Comparison of ENCODE assay signal across 8 cellular contexts in the genomic region with DNA sequence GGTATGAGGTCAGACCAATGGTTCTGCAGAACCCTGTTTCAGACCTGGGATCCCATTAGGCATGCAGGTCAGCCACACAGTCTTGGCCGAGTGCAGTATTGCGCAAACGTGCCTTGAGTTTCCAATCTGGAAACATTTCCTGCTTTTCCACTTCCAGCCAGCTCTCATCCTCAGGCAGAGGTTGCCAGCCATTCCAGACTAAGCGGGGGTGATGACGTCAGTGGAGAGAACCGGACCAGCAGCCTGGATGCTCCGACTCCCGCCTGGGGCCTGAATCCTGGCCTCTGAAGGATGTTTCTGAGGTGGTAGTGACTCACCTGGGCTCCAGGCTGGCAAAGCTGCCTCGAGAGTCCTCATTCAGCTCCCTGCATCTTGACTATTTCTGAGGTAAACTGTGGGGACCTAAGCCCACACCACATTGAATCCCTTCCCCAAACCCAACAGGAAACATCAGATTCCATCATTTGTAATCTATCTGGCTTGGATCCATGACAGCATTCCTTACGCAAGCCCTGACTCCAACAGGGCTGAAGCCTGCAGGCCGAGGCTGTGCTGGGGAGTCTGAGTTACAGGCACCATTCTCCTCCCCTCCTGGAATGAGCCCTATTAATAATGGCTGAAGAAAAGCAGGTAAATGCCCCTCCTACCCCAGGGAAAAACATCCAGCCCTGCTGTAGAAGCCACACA.
DNase-seq lines count a peak whose midpoint lies in the region; ATAC-seq and TF ChIP-seq lines count a peak whose summit lies in the region.

No MANE protein-coding gene starts in this region.

- DNase-seq in cerebellum (ENCODE audit: low spot score) (peak; percentile 42), upper lobe of left lung (peak in 1 of 2 donors; percentile 96)
- DNase-seq in effector memory CD4-positive, alpha-beta T cell, result no peak
- DNase-seq in activated effector memory CD4-positive, alpha-beta T cell treated with Interleukin-2 at 50 U/mL for 16 hours, result no peak
- DNase-seq in activated CD4-positive, alpha-beta T cell treated with anti-CD3 and anti-CD28 coated beads for 36 hours, result no peak

- H3K4me3 ChIP-seq in liver (ENCODE audit: low read depth in 1 of 3, low read length in 3 of 3) (no peak overlapping the region), upper lobe of left lung (no peak overlapping the region)
- no peak overlapping the region for H3K4me3 ChIP-seq in effector memory CD4-positive, alpha-beta T cell (ENCODE audit: insufficient read depth, low read depth, low read length, poor library complexity, severe bottlenecking)

- H3K27me3 ChIP-seq in liver (ENCODE audit: control insufficient read depth in 4 of 4, insufficient read depth in 4 of 4, low read length in 3 of 4), result no peaks in the 10 kb centered on the region
- no peaks in the 10 kb centered on the region for H3K27me3 ChIP-seq in upper lobe of left lung
- H3K27me3 ChIP-seq in effector memory CD4-positive, alpha-beta T cell (replicated peaks; ENCODE audit: control insufficient read depth, insufficient read depth, low read length, poor library complexity, severe bottlenecking), result no peaks in the 10 kb centered on the region

- POLR2A ChIA-PET in activated CD4-positive, alpha-beta T cell treated with anti-CD3 and anti-CD28 coated beads for 36 hours (lab: Charles Lee), result interaction anchor here (0.6 kb wide), 1 partner anchor 61 kb away, joined by 3 read pairs; no protein-coding TSS in a partner anchor

- no peaks in the 10 kb centered on the region for H3K4me1 Mint-ChIP-seq in activated CD4-positive, alpha-beta T cell treated with anti-CD3 and anti-CD28 coated beads for 36 hours

- no peak for TF ChIP-seq CTCF in liver (IDR thresholded peaks at IDR 0.05; ENCODE audit: low read depth, low read length, missing input control)
- no peak for TF ChIP-seq CTCF in upper lobe of left lung (IDR thresholded peaks at IDR 0.05)

- H3K4me1 ChIP-seq in liver (ENCODE audit: control insufficient read depth in 4 of 4, insufficient read depth in 4 of 4, low read length in 3 of 4), result peaks cover 3 to 17% (median 8%) of the 10 kb centered on the region in 4 donors
- H3K4me1 ChIP-seq in upper lobe of left lung, result peaks cover 0 to 10% (median 5%) of the 10 kb centered on the region in 4 donors
- no peaks in the 10 kb centered on the region for H3K4me1 ChIP-seq in effector memory CD4-positive, alpha-beta T cell (ENCODE audit: control insufficient read depth, insufficient read depth, low read length, poor library complexity, severe bottlenecking)

- no peak overlapping the region for H3K27ac Mint-ChIP-seq in activated CD4-positive, alpha-beta T cell treated with anti-CD3 and anti-CD28 coated beads for 36 hours

- TF ChIP-seq EP300 in Ishikawa (IDR thresholded peaks at IDR 0.05; ENCODE audit: borderline replicate concordance) (peak; percentile 65; the same call in 1 of the 2 replicates), upper lobe of left lung (IDR thresholded peaks at IDR 0.05) (peak in 2 of 4 donors; percentile 28 to 80)

- H3K9me3 ChIP-seq in liver (ENCODE audit: control insufficient read depth in 4 of 4, low read length in 3 of 4) (no peaks in the 10 kb centered on the region), upper lobe of left lung (no peaks in the 10 kb centered on the region)
- no peaks in the 10 kb centered on the region for H3K9me3 ChIP-seq in effector memory CD4-positive, alpha-beta T cell (ENCODE audit: control insufficient read depth, low read length)

- H3K9me3 Mint-ChIP-seq in activated CD4-positive, alpha-beta T cell treated with anti-CD3 and anti-CD28 coated beads for 36 hours (ENCODE audit: low read depth), result no peaks in the 10 kb centered on the region

- no peak overlapping the region for H3K9ac ChIP-seq in liver (ENCODE audit: low read depth in 1 of 2, low read length in 2 of 2)

- H3K27ac ChIP-seq in liver (ENCODE audit: low read depth in 1 of 2, low read length in 2 of 2) (no peak overlapping the region), upper lobe of left lung (peak overlapping the region; percentile 15 to 78 (median 58))
- no peak overlapping the region for H3K27ac ChIP-seq in effector memory CD4-positive, alpha-beta T cell (ENCODE audit: insufficient read depth, low read length, poor library complexity, severe bottlenecking)

- peaks cover 1% of the 10 kb centered on the region for H3K27me3 Mint-ChIP-seq in activated CD4-positive, alpha-beta T cell treated with anti-CD3 and anti-CD28 coated beads for 36 hours

- TF ChIP-seq POLR2A in upper lobe of left lung (IDR thresholded peaks at IDR 0.05), result no peak

- CTCF ChIA-PET in activated CD4-positive, alpha-beta T cell treated with anti-CD3 and anti-CD28 coated beads for 36 hours (lab: Charles Lee), result interaction anchor here (1.2 kb wide), 1 partner anchor 87 kb away, joined by 3 read pairs; no protein-coding TSS in a partner anchor

- H3K4me3 Mint-ChIP-seq in activated CD4-positive, alpha-beta T cell treated with anti-CD3 and anti-CD28 coated beads for 36 hours, result no peak overlapping the region

- intact Hi-C loops in activated CD4-positive, alpha-beta T cell treated with anti-CD3 and anti-CD28 coated beads for 36 hours (cut with DNase I, micrococcal nuclease), result no loop called here

- TF ChIP-seq RAD21 in Ishikawa (IDR thresholded peaks at IDR 0.05; ENCODE audit: low read depth), result no peak; the same call in 1 of the 2 replicates
- TF ChIP-seq RAD21 in liver (IDR thresholded peaks at IDR 0.05), result peak; percentile 7 to 11

- H3K36me3 ChIP-seq in liver (ENCODE audit: control insufficient read depth in 4 of 4, insufficient read depth in 3 of 4, low read depth in 1 of 4, low read length in 3 of 4) (no peaks in the 10 kb centered on the region), upper lobe of left lung (no peaks in the 10 kb centered on the region)
- H3K36me3 ChIP-seq in effector memory CD4-positive, alpha-beta T cell (ENCODE audit: control insufficient read depth, insufficient read depth, low read length), result no peaks in the 10 kb centered on the region

- H3K36me3 Mint-ChIP-seq in activated CD4-positive, alpha-beta T cell treated with anti-CD3 and anti-CD28 coated beads for 36 hours (ENCODE audit: low read depth), result no peaks in the 10 kb centered on the region

- ATAC-seq in upper lobe of left lung (ENCODE audit: low FRiP score in 2 of 2) (peak; percentile 94 to 96), HG03442 (IDR thresholded peaks at IDR 0.05; ENCODE audit: unreplicated experiment) (no peak)
- no peak for ATAC-seq in activated CD4-positive, alpha-beta T cell treated with anti-CD3 and anti-CD28 coated beads for 36 hours

- 57% methylated on average over 11 of the region's 11 CpGs for WGBS in liver
- 47 to 51% methylated on average over 10 to 11 of the region's 11 CpGs for WGBS in upper lobe of left lung, 2 donors

TF ChIP-seq in Ishikawa, 13 proteins besides CTCF, POLR2A, EP300 and RAD21 (continues in another document):
- TF ChIP-seq CEBPB (IDR thresholded peaks at IDR 0.05) (peak; percentile 100), FOXM1 (IDR thresholded peaks at IDR 0.05; ENCODE audit: borderline replicate concordance, low read depth) (peak; percentile 26; the same call in 1 of the 2 replicates), NFIC (IDR thresholded peaks at IDR 0.05) (peak; percentile 72), YY1 (IDR thresholded peaks at IDR 0.05; ENCODE audit: low read depth) (peak; percentile 65; the same call in 1 of the 2 replicates), EGR1 (IDR thresholded peaks at IDR 0.05) (no peak), TAF1 (IDR thresholded peaks at IDR 0.05; ENCODE audit: low read depth) (no peak), TCF12 (IDR thresholded peaks at IDR 0.05; ENCODE audit: low read depth) (peak; percentile 76)

TF ChIP-seq in liver, 16 proteins besides CTCF, POLR2A, EP300 and RAD21 (continues in another document):
- TF ChIP-seq JUND (IDR thresholded peaks at IDR 0.05) (peak in 1 of 2 donors; percentile 34), RXRA (IDR thresholded peaks at IDR 0.05) (peak in 1 of 2 donors; percentile 12), HNF4G (IDR thresholded peaks at IDR 0.05) (no peak), HNF4A (conservative IDR thresholded peaks at IDR 0.05) (peak in 1 of 2 donors; percentile 8)
- TF ChIP-seq, protein P1, sequence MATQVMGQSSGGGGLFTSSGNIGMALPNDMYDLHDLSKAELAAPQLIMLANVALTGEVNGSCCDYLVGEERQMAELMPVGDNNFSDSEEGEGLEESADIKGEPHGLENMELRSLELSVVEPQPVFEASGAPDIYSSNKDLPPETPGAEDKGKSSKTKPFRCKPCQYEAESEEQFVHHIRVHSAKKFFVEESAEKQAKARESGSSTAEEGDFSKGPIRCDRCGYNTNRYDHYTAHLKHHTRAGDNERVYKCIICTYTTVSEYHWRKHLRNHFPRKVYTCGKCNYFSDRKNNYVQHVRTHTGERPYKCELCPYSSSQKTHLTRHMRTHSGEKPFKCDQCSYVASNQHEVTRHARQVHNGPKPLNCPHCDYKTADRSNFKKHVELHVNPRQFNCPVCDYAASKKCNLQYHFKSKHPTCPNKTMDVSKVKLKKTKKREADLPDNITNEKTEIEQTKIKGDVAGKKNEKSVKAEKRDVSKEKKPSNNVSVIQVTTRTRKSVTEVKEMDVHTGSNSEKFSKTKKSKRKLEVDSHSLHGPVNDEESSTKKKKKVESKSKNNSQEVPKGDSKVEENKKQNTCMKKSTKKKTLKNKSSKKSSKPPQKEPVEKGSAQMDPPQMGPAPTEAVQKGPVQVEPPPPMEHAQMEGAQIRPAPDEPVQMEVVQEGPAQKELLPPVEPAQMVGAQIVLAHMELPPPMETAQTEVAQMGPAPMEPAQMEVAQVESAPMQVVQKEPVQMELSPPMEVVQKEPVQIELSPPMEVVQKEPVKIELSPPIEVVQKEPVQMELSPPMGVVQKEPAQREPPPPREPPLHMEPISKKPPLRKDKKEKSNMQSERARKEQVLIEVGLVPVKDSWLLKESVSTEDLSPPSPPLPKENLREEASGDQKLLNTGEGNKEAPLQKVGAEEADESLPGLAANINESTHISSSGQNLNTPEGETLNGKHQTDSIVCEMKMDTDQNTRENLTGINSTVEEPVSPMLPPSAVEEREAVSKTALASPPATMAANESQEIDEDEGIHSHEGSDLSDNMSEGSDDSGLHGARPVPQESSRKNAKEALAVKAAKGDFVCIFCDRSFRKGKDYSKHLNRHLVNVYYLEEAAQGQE (IDR thresholded peaks at IDR 0.05), result peak; percentile 18
- TF ChIP-seq, protein P2, sequence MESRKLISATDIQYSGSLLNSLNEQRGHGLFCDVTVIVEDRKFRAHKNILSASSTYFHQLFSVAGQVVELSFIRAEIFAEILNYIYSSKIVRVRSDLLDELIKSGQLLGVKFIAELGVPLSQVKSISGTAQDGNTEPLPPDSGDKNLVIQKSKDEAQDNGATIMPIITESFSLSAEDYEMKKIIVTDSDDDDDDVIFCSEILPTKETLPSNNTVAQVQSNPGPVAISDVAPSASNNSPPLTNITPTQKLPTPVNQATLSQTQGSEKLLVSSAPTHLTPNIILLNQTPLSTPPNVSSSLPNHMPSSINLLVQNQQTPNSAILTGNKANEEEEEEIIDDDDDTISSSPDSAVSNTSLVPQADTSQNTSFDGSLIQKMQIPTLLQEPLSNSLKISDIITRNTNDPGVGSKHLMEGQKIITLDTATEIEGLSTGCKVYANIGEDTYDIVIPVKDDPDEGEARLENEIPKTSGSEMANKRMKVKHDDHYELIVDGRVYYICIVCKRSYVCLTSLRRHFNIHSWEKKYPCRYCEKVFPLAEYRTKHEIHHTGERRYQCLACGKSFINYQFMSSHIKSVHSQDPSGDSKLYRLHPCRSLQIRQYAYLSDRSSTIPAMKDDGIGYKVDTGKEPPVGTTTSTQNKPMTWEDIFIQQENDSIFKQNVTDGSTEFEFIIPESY (IDR thresholded peaks at IDR 0.05), result no peak

Comparison
In these comparisons a context has a peak if more than half of its experiments do, and no peak if none do; other contexts are left out.
1. H3K27ac ChIP-seq: peak in upper lobe of left lung (4 of 4); none in liver (0 of 2) and effector memory CD4-positive, alpha-beta T cell (single experiment).
2. ATAC-seq: peak in upper lobe of left lung (2 of 2); none in activated CD4-positive, alpha-beta T cell treated with anti-CD3 and anti-CD28 coated beads for 36 hours (single experiment) and HG03442 (single experiment).